Comparison of ENCODE assay signal across 8 cellular contexts in genomic region chr11:16738198-16738948, GRCh38. TPM values are rescaled to one million over a fixed set of nuclear protein-coding genes. Genes with fewer than 3 reads are reported as not detected.
DNase-seq lines count a peak whose midpoint lies in the region; ATAC-seq lines count a peak whose summit lies in the region.

Gene C11orf58 (plus strand): TSS chr11:16738647. CDS start chr11:16738779, 132 bp downstream.

- H3K36me3 Mint-ChIP-seq in effector memory CD8-positive, alpha-beta T cell (ENCODE audit: insufficient read depth), result peaks cover 2% of the 10 kb centered on the region

- peak; percentile 98 for ATAC-seq in GM21360 (IDR thresholded peaks at IDR 0.05; ENCODE audit: unreplicated experiment)
- peak; percentile 93 for ATAC-seq in effector memory CD8-positive, alpha-beta T cell (replicated peaks)

- no peaks in the 10 kb centered on the region for H3K9me3 Mint-ChIP-seq in effector memory CD8-positive, alpha-beta T cell

- peak; percentile 97 for DNase-seq in COLO668 (lab: John Stamatoyannopoulos, UW; ENCODE audit: unreplicated experiment)
- peak; percentile 97 for DNase-seq in HT1080 (ENCODE audit: low read depth)
- DNase-seq in NOMO-1 treated with DMSO at 0.1 percent for 48 hours (lab: John Stamatoyannopoulos, UW; ENCODE audit: unreplicated experiment), result peak; percentile 97
- peak; percentile 86 to 90 for DNase-seq in activated CD8-positive, alpha-beta memory T cell treated with anti-CD3 and anti-CD28 coated beads for 4 hours (ENCODE audit: low read depth in 2 of 2)
- DNase-seq in effector memory CD8-positive, alpha-beta T cell, result peak; percentile 94 to 98 (median 95)
- peak; percentile 99 for DNase-seq in medulla oblongata (ENCODE audit: extremely low spot score)
- DNase-seq in stimulated activated CD8-positive, alpha-beta memory T cell treated with anti-CD3 and anti-CD28 coated beads, Interleukin-12 subunit alpha, Interleukin-12 subunit beta, amount 100 ng/mL, for 1 hour (ENCODE audit: low read depth), result peak; percentile 90

- H3K27ac Mint-ChIP-seq in effector memory CD8-positive, alpha-beta T cell, result no peak within 1 kb of the TSS

- no peaks in the 10 kb centered on the region for H3K27me3 Mint-ChIP-seq in effector memory CD8-positive, alpha-beta T cell

- peaks cover 15 to 22% of the 10 kb centered on the region in 2 donors for H3K4me1 Mint-ChIP-seq in effector memory CD8-positive, alpha-beta T cell (ENCODE audit: low read depth in 2 of 2)

- no peak within 1 kb of the TSS for H3K4me3 Mint-ChIP-seq in effector memory CD8-positive, alpha-beta T cell

RNA-seq across cellular contexts. Expression of gene C11orf58, which starts in this region (rescaled TPM):
- total RNA-seq in HT1080 (2014; rRNA removed; shearing (Covaris generic)), result 128 and 156 TPM in 2 replicates
- 89.3 and 92.9 TPM in 2 replicates for polyA plus RNA-seq in HT1080 (2015; cell fraction: cytosol; rRNA removed)
- 73.3 and 75.0 TPM in 2 replicates for polyA plus RNA-seq in HT1080 (2015; cell fraction: nucleus; rRNA removed)

Comparison
In these comparisons a context has a peak if more than half of its experiments do, and no peak if none do; other contexts are left out.
1. Peak in every context shown above with its lines: DNase-seq and ATAC-seq.